ENCODE assay signal across 14 cellular contexts in genomic region chr2:27495840-27496356, GRCh38. TPM values are rescaled to one million over a fixed set of nuclear protein-coding genes. Genes with fewer than 3 reads are reported as not detected.
DNase-seq lines count a peak whose midpoint lies in the region; ATAC-seq and TF ChIP-seq lines count a peak whose summit lies in the region.
"Had no signal": no experiment of that assay in that cellular context is flagged by ENCODE, and none has a peak within 500 bp of the region (broad histone marks: within the 10 kb centered on the region; RNA-seq: fewer than 3 reads in every experiment).

No MANE protein-coding gene starts in this region.

- no peak for ATAC-seq in HG03135 (IDR thresholded peaks at IDR 0.05; ENCODE audit: unreplicated experiment)

- TF ChIP-seq CTCF in glutamatergic neuron (IDR thresholded peaks at IDR 0.05; ENCODE audit: partially characterized antibody, unreplicated experiment): no peak
- no peak for TF ChIP-seq CTCF in progenitor cell of endocrine pancreas (IDR thresholded peaks at IDR 0.05; ENCODE audit: unreplicated experiment)

- DNase-seq in activated CD4-positive, alpha-beta T cell treated with anti-CD3 and anti-CD28 coated beads, Interleukin-2, amount 10 ng/mL, durations not matched to agents 24 days and 14 days: no peak
- no peak for DNase-seq in activated CD4-positive, alpha-beta T cell treated with anti-CD3 and anti-CD28 coated beads, Interleukin-2, amount 50 U/mL, for 4 hours
- DNase-seq in activated CD4-positive, alpha-beta memory T cell treated with anti-CD3 and anti-CD28 coated beads for 36 hours: no peak
- DNase-seq in glutamatergic neuron (no peak), progenitor cell of endocrine pancreas (ENCODE audit: low spot score, unreplicated experiment) (no peak), GM19240 (ENCODE audit: insufficient read length, low spot score) (no peak), NCI-H2196 treated with DMSO at 0.1 percent for 48 hours (lab: John Stamatoyannopoulos, UW; ENCODE audit: unreplicated experiment) (no peak)
- DNase-seq: activated CD8-positive, alpha-beta memory T cell treated with anti-CD3 and anti-CD28 coated beads, Interleukin-2, amount 50 U/mL, for 48 hours; cerebellar nuclear complex; IMR-90; kidney glomerular epithelial cell; NCI-H2081 had no signal

- CTCF ChIA-PET in activated CD4-positive, alpha-beta memory T cell treated with anti-CD3 and anti-CD28 coated beads for 36 hours (lab: Charles Lee): interaction anchor here (0.8 kb wide), 1 partner anchor 408 kb away, joined by 3 read pairs; no protein-coding TSS in a partner anchor

- POLR2A ChIA-PET in activated CD4-positive, alpha-beta memory T cell treated with anti-CD3 and anti-CD28 coated beads for 36 hours (lab: Charles Lee): interaction anchor here (0.6 kb wide), 1 partner anchor 50 kb away, joined by 3 read pairs; no protein-coding TSS in a partner anchor

- intact Hi-C loops in activated CD4-positive, alpha-beta T cell treated with anti-CD3 and anti-CD28 coated beads, Interleukin-2, amount 10 ng/mL, durations not matched to agents 24 days and 14 days (cut with micrococcal nuclease): loop anchor here (10.0 kb wide), 1 partner anchor 169 kb away; the partner anchor contains the start of genes SLC4A1AP and SUPT7L
- intact Hi-C loops in activated CD4-positive, alpha-beta memory T cell treated with anti-CD3 and anti-CD28 coated beads for 36 hours (cut with micrococcal nuclease): no loop called here

- peaks cover 7% of the 10 kb centered on the region for H3K4me1 Mint-ChIP-seq in activated CD4-positive, alpha-beta T cell treated with anti-CD3 and anti-CD28 coated beads, Interleukin-2, amount 10 ng/mL, durations not matched to agents 24 days and 14 days
- H3K4me1 Mint-ChIP-seq in activated CD4-positive, alpha-beta memory T cell treated with anti-CD3 and anti-CD28 coated beads for 36 hours (ENCODE audit: low read depth): peaks cover 10% of the 10 kb centered on the region
- peaks cover 4% of the 10 kb centered on the region for H3K4me1 Mint-ChIP-seq in glutamatergic neuron (ENCODE audit: low read depth, unreplicated experiment)
- peaks cover 25% of the 10 kb centered on the region for H3K4me1 Mint-ChIP-seq in progenitor cell of endocrine pancreas (ENCODE audit: low read depth)

- H3K36me3 Mint-ChIP-seq in activated CD4-positive, alpha-beta T cell treated with anti-CD3 and anti-CD28 coated beads, Interleukin-2, amount 10 ng/mL, durations not matched to agents 24 days and 14 days (ENCODE audit: low read depth): no peaks in the 10 kb centered on the region
- H3K36me3 Mint-ChIP-seq in activated CD4-positive, alpha-beta memory T cell treated with anti-CD3 and anti-CD28 coated beads for 36 hours: no peaks in the 10 kb centered on the region
- H3K36me3 Mint-ChIP-seq in glutamatergic neuron (ENCODE audit: unreplicated experiment): peaks cover 7% of the 10 kb centered on the region
- H3K36me3 Mint-ChIP-seq in progenitor cell of endocrine pancreas (ENCODE audit: insufficient read depth): peaks cover 3% of the 10 kb centered on the region

- H3K27me3 Mint-ChIP-seq in activated CD4-positive, alpha-beta T cell treated with anti-CD3 and anti-CD28 coated beads, Interleukin-2, amount 10 ng/mL, durations not matched to agents 24 days and 14 days: peaks cover 57% of the 10 kb centered on the region
- H3K27me3 Mint-ChIP-seq in activated CD4-positive, alpha-beta memory T cell treated with anti-CD3 and anti-CD28 coated beads for 36 hours: peaks cover 39% of the 10 kb centered on the region
- H3K27me3 Mint-ChIP-seq in glutamatergic neuron (ENCODE audit: unreplicated experiment): peaks cover 19% of the 10 kb centered on the region
- peaks cover 17% of the 10 kb centered on the region for H3K27me3 Mint-ChIP-seq in progenitor cell of endocrine pancreas

- H3K4me3 Mint-ChIP-seq in activated CD4-positive, alpha-beta T cell treated with anti-CD3 and anti-CD28 coated beads, Interleukin-2, amount 10 ng/mL, durations not matched to agents 24 days and 14 days: peak overlapping the region; percentile 81
- peak overlapping the region; percentile 63 for H3K4me3 Mint-ChIP-seq in activated CD4-positive, alpha-beta memory T cell treated with anti-CD3 and anti-CD28 coated beads for 36 hours
- H3K4me3 Mint-ChIP-seq in glutamatergic neuron (ENCODE audit: unreplicated experiment): peak overlapping the region; percentile 95
- H3K4me3 Mint-ChIP-seq in progenitor cell of endocrine pancreas (ENCODE audit: low read depth): peak overlapping the region; percentile 90

- no peak overlapping the region for H3K27ac Mint-ChIP-seq in activated CD4-positive, alpha-beta T cell treated with anti-CD3 and anti-CD28 coated beads, Interleukin-2, amount 10 ng/mL, durations not matched to agents 24 days and 14 days
- no peak overlapping the region for H3K27ac Mint-ChIP-seq in activated CD4-positive, alpha-beta memory T cell treated with anti-CD3 and anti-CD28 coated beads for 36 hours
- no peak overlapping the region for H3K27ac Mint-ChIP-seq in glutamatergic neuron (ENCODE audit: unreplicated experiment)
- no peak overlapping the region for H3K27ac Mint-ChIP-seq in progenitor cell of endocrine pancreas

- no peaks in the 10 kb centered on the region for H3K9me3 Mint-ChIP-seq in activated CD4-positive, alpha-beta T cell treated with anti-CD3 and anti-CD28 coated beads, Interleukin-2, amount 10 ng/mL, durations not matched to agents 24 days and 14 days
- no peaks in the 10 kb centered on the region for H3K9me3 Mint-ChIP-seq in activated CD4-positive, alpha-beta memory T cell treated with anti-CD3 and anti-CD28 coated beads for 36 hours
- H3K9me3 Mint-ChIP-seq in glutamatergic neuron (ENCODE audit: unreplicated experiment) (peaks cover 5% of the 10 kb centered on the region), progenitor cell of endocrine pancreas (ENCODE audit: low read depth) (no peaks in the 10 kb centered on the region)

RNA-seq across cellular contexts. Expression of gene GCKR, which starts 0.7 kb away (rescaled TPM):
- total RNA-seq in activated CD4-positive, alpha-beta T cell treated with anti-CD3 and anti-CD28 coated beads, Interleukin-2, amount 10 ng/mL, durations not matched to agents 24 days and 14 days: not detected in 2 replicates
- total RNA-seq in activated CD4-positive, alpha-beta memory T cell treated with anti-CD3 and anti-CD28 coated beads for 36 hours: not detected
- total RNA-seq in glutamatergic neuron (ENCODE audit: unreplicated experiment) (0.61 TPM), progenitor cell of endocrine pancreas (2.0 and 2.8 TPM in 2 replicates)
- total RNA-seq: H4 had no signal

RNA-seq across cellular contexts. Expression of gene FNDC4, which starts 0.9 kb away (rescaled TPM):
- total RNA-seq in activated CD4-positive, alpha-beta T cell treated with anti-CD3 and anti-CD28 coated beads, Interleukin-2, amount 10 ng/mL, durations not matched to agents 24 days and 14 days: not detected in 2 replicates
- under 1 TPM; 0.22 to 0.38 TPM for total RNA-seq in activated CD4-positive, alpha-beta memory T cell treated with anti-CD3 and anti-CD28 coated beads for 36 hours
- 15.2 TPM for total RNA-seq in glutamatergic neuron (ENCODE audit: unreplicated experiment)
- 10.2 and 12.2 TPM in 2 replicates for total RNA-seq in progenitor cell of endocrine pancreas

RNA-seq across cellular contexts. Expression of gene IFT172, which starts 6.4 kb away (rescaled TPM):
- 12.4 and 12.9 TPM in 2 replicates for total RNA-seq in activated CD4-positive, alpha-beta T cell treated with anti-CD3 and anti-CD28 coated beads, Interleukin-2, amount 10 ng/mL, durations not matched to agents 24 days and 14 days
- 1 to 10 TPM; 7.7 to 8.2 TPM for total RNA-seq in activated CD4-positive, alpha-beta memory T cell treated with anti-CD3 and anti-CD28 coated beads for 36 hours
- total RNA-seq in glutamatergic neuron (ENCODE audit: unreplicated experiment) (43.6 TPM), progenitor cell of endocrine pancreas (43.7 and 49.5 TPM in 2 replicates)

RNA-seq across cellular contexts. Expression of gene KRTCAP3, which starts 53.7 kb away (rescaled TPM):
- 4.6 and 5.2 TPM in 2 replicates for total RNA-seq in activated CD4-positive, alpha-beta T cell treated with anti-CD3 and anti-CD28 coated beads, Interleukin-2, amount 10 ng/mL, durations not matched to agents 24 days and 14 days
- total RNA-seq in activated CD4-positive, alpha-beta memory T cell treated with anti-CD3 and anti-CD28 coated beads for 36 hours: 1 to 10 TPM; 5.4 to 6.4 TPM
- total RNA-seq in glutamatergic neuron (ENCODE audit: unreplicated experiment): 4.2 TPM
- 15.4 and 17.1 TPM in 2 replicates for total RNA-seq in progenitor cell of endocrine pancreas
- total RNA-seq: H4, IMR-90 had no signal
